Comparison of ENCODE assay signal across 1 cellular context in genomic region chr14:21069388-21070082, GRCh38.
TF ChIP-seq lines count a peak whose summit lies in the region.

No MANE protein-coding gene starts in this region.

TF ChIP-seq in HepG2, 621 proteins besides CTCF, POLR2A, EP300 and RAD21 (continued from another document and continues in another):
- no peak for TF ChIP-seq STAG1 (CRISPR knock-in tag; IDR thresholded peaks at IDR 0.05)
- TF ChIP-seq ERF (CRISPR knock-in tag; IDR thresholded peaks at IDR 0.05) = no peak
- no peak for TF ChIP-seq MIXL1 (CRISPR knock-in tag; IDR thresholded peaks at IDR 0.05)
- TF ChIP-seq FUBP1 (CRISPR knock-in tag; IDR thresholded peaks at IDR 0.05; ENCODE audit: borderline replicate concordance) = no peak
- peak; percentile 66; the same call in 1 of the 2 replicates for TF ChIP-seq MEIS2 (CRISPR knock-in tag; IDR thresholded peaks at IDR 0.05)
- peak; percentile 60 for TF ChIP-seq BCL6 (CRISPR knock-in tag; IDR thresholded peaks at IDR 0.05)
- TF ChIP-seq POGZ (CRISPR knock-in tag; IDR thresholded peaks at IDR 0.05) = no peak; the same call in 1 of the 2 replicates
- no peak for TF ChIP-seq RFXANK (CRISPR knock-in tag; IDR thresholded peaks at IDR 0.05)
- no peak for TF ChIP-seq ZNF20 (CRISPR knock-in tag; IDR thresholded peaks at IDR 0.05)
- TF ChIP-seq MED8 (CRISPR knock-in tag; IDR thresholded peaks at IDR 0.05; ENCODE audit: insufficient replicate concordance) = peak; percentile 72
- TF ChIP-seq PHF20 (CRISPR knock-in tag; IDR thresholded peaks at IDR 0.05) = no peak
- TF ChIP-seq FOXK1 (CRISPR knock-in tag; IDR thresholded peaks at IDR 0.05; ENCODE audit: borderline replicate concordance, low read depth) = no peak
- no peak for TF ChIP-seq CENPBD1 (CRISPR knock-in tag; IDR thresholded peaks at IDR 0.05; ENCODE audit: borderline replicate concordance, low read depth)
- TF ChIP-seq ARNTL (CRISPR knock-in tag; IDR thresholded peaks at IDR 0.05) = peak; percentile 8; the same call in 1 of the 2 replicates
- 0 out of 2 replicates have a peak, but pooled peaks have one; percentile 30 for TF ChIP-seq ZNF547 (CRISPR knock-in tag; IDR thresholded peaks at IDR 0.05)
- no peak for TF ChIP-seq EEA1 (CRISPR knock-in tag; IDR thresholded peaks at IDR 0.05; ENCODE audit: borderline replicate concordance)
- TF ChIP-seq DMAP1 (CRISPR knock-in tag; IDR thresholded peaks at IDR 0.05) = no peak
- no peak for TF ChIP-seq MLXIP (CRISPR knock-in tag; IDR thresholded peaks at IDR 0.05; ENCODE audit: borderline replicate concordance)
- no peak for TF ChIP-seq GLMP (CRISPR knock-in tag; IDR thresholded peaks at IDR 0.05; ENCODE audit: borderline replicate concordance)
- no peak for TF ChIP-seq MXD3 (CRISPR knock-in tag; IDR thresholded peaks at IDR 0.05)
- no peak for TF ChIP-seq ZNF3 (CRISPR knock-in tag; IDR thresholded peaks at IDR 0.05)
- TF ChIP-seq YEATS2 (CRISPR knock-in tag; IDR thresholded peaks at IDR 0.05; ENCODE audit: borderline replicate concordance) = no peak; the same call in 1 of the 2 replicates
- TF ChIP-seq ZBTB33 (CRISPR knock-in tag; IDR thresholded peaks at IDR 0.05) = no peak
- TF ChIP-seq ZNF883 (CRISPR knock-in tag; IDR thresholded peaks at IDR 0.05; ENCODE audit: not compliant biosample characterization) = no peak
- no peak for TF ChIP-seq ZNF839 (CRISPR knock-in tag; IDR thresholded peaks at IDR 0.05; ENCODE audit: borderline replicate concordance)
- TF ChIP-seq NCOR1 (IDR thresholded peaks at IDR 0.05; ENCODE audit: borderline replicate concordance, low read length) = peak; percentile 22; the same call in 1 of the 2 replicates
- TF ChIP-seq PATZ1 (CRISPR knock-in tag; IDR thresholded peaks at IDR 0.05) = peak; percentile 94
- TF ChIP-seq CCAR2 (optimal IDR thresholded peaks at IDR 0.05; ENCODE audit: low read depth, low read length) = no peak
- TF ChIP-seq MXI1 (IDR thresholded peaks at IDR 0.05; ENCODE audit: borderline replicate concordance, low read depth, low read length) = no peak
- no peak for TF ChIP-seq ZNF512 (CRISPR knock-in tag; IDR thresholded peaks at IDR 0.05)
- TF ChIP-seq RCOR2 (CRISPR knock-in tag; IDR thresholded peaks at IDR 0.05) = no peak
- TF ChIP-seq XRCC5 (optimal IDR thresholded peaks at IDR 0.05; ENCODE audit: low read length) = peak; percentile 59
- TF ChIP-seq PREB (CRISPR knock-in tag; IDR thresholded peaks at IDR 0.05) = no peak
- TF ChIP-seq NFKBIZ (CRISPR knock-in tag; IDR thresholded peaks at IDR 0.05) = no peak; the same call in 1 of the 2 replicates
- TF ChIP-seq ZHX1 (CRISPR knock-in tag; IDR thresholded peaks at IDR 0.05; ENCODE audit: low read depth) = no peak
- TF ChIP-seq FOXA3 (CRISPR knock-in tag; IDR thresholded peaks at IDR 0.05) = no peak
- TF ChIP-seq HNF4A (CRISPR knock-in tag; IDR thresholded peaks at IDR 0.05) = peak; percentile 50
- TF ChIP-seq ZNF740 (CRISPR knock-in tag; IDR thresholded peaks at IDR 0.05) = no peak
- no peak for TF ChIP-seq SKI (IDR thresholded peaks at IDR 0.05; ENCODE audit: partially characterized antibody)
- TF ChIP-seq PAX8 (CRISPR knock-in tag; IDR thresholded peaks at IDR 0.05; ENCODE audit: borderline replicate concordance) = no peak
- TF ChIP-seq ZSCAN31 (CRISPR knock-in tag; IDR thresholded peaks at IDR 0.05; ENCODE audit: low read depth) = no peak
- 0 out of 2 replicates have a peak, but pooled peaks have one; percentile 23 for TF ChIP-seq ZNF616 (CRISPR knock-in tag; IDR thresholded peaks at IDR 0.05; ENCODE audit: low read depth)
- TF ChIP-seq ZNF577 (CRISPR knock-in tag; IDR thresholded peaks at IDR 0.05; ENCODE audit: borderline replicate concordance, low read depth) = no peak
- TF ChIP-seq KLF11 (CRISPR knock-in tag; IDR thresholded peaks at IDR 0.05) = no peak
- peak; percentile 71; the same call in 1 of the 2 replicates for TF ChIP-seq ZNF564 (CRISPR knock-in tag; IDR thresholded peaks at IDR 0.05)
